In the genomic region with DNA sequence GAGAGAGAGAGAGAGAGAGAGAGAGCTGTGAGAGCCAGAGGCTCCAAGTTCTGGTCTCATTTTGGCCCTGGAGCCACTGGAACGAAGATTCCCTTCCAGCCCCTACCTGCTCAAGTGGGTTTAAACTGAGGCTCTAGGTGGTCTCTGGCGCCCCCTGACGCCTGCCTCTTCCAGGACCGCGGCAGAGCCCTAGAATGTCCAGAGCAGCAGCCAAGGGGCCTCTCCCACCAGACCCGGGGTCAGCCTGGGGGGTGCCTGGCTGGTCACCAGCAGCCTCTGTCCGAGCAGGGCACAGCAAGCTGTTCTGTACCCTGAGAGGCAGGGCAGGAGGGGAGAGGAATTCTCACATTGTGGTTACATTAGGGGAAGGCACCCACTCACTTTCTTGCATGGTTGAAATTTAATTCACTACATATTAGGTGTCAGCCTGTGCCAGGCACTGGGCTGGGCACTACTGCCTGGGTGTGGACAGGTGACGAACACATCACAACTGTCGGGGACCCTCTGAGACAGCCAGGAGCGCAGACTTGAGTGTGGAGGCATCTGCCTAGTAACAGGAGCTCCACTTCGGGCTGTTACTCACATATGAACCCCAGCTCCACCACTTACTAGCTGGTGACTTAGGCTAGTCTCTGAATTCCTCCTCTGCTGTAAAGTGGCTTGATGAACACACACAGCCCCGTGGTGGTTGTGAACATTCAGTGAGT, we compare ENCODE assay signal across 9 cellular contexts. TPM values are rescaled to one million over a fixed set of nuclear protein-coding genes. Genes with fewer than 3 reads are reported as not detected.
DNase-seq lines count a peak whose midpoint lies in the region; ATAC-seq and TF ChIP-seq lines count a peak whose summit lies in the region.
"Had no signal": no experiment of that assay in that cellular context is flagged by ENCODE, and none has a peak within 500 bp of the region (broad histone marks: within the 10 kb centered on the region; RNA-seq: fewer than 3 reads in every experiment).

No MANE protein-coding gene starts in this region.

- TF ChIP-seq POLR2A in spleen (IDR thresholded peaks at IDR 0.05): no peak

- H3K27ac Mint-ChIP-seq in activated CD4-positive, alpha-beta T cell treated with anti-CD3 and anti-CD28 coated beads for 36 hours: no peak overlapping the region
- no peak overlapping the region for H3K27ac Mint-ChIP-seq in stimulated activated memory B cell treated with anti-CD40 and anti-IgM and Interleukin-4, amounts not matched to agents 10 μg/mL and 1 μg/mL and 100 μg/mL, for 72 hours

- H3K9me3 Mint-ChIP-seq in activated CD4-positive, alpha-beta T cell treated with anti-CD3 and anti-CD28 coated beads for 36 hours (ENCODE audit: low read depth): no peaks in the 10 kb centered on the region
- H3K9me3 Mint-ChIP-seq in stimulated activated memory B cell treated with anti-CD40 and anti-IgM and Interleukin-4, amounts not matched to agents 10 μg/mL and 1 μg/mL and 100 μg/mL, for 72 hours: no peaks in the 10 kb centered on the region

- no peaks in the 10 kb centered on the region for H3K36me3 Mint-ChIP-seq in activated CD4-positive, alpha-beta T cell treated with anti-CD3 and anti-CD28 coated beads for 36 hours (ENCODE audit: low read depth)
- H3K36me3 Mint-ChIP-seq in stimulated activated memory B cell treated with anti-CD40 and anti-IgM and Interleukin-4, amounts not matched to agents 10 μg/mL and 1 μg/mL and 100 μg/mL, for 72 hours: peaks cover 4% of the 10 kb centered on the region

- intact Hi-C loops in activated CD4-positive, alpha-beta T cell treated with anti-CD3 and anti-CD28 coated beads for 36 hours (cut with DNase I, micrococcal nuclease): loop anchor here in 1 of 2 experiments (2.0 to 5.0 kb wide), 2 partner anchors 226 to 351 kb away; no protein-coding TSS in a partner anchor
- intact Hi-C loops in left cardiac atrium (cut with DNase I) (loop anchor here (1.0 to 10.0 kb wide), 6 partner anchors 49 to 351 kb away; a partner anchor contains a TSS), spleen (cut with DNase I; ENCODE audit: low total_unique reads) (no loop called here)

- peak; percentile 39 for DNase-seq in activated CD4-positive, alpha-beta T cell treated with anti-CD3 and anti-CD28 coated beads for 36 hours
- no peak for DNase-seq in activated CD4-positive, alpha-beta T cell treated with anti-CD3 and anti-CD28 coated beads, Interleukin-2, amount 50 U/mL, for 1 hour
- DNase-seq in left cardiac atrium (peak; percentile 51), spleen (peak; percentile 63), NCI-H187 treated with DMSO at 0.1 percent for 48 hours (lab: John Stamatoyannopoulos, UW) (no peak)

- no peak overlapping the region for H3K4me3 ChIP-seq in WI38 (ENCODE audit: low read depth, low read length)
- H3K4me3 ChIP-seq in spleen: no peak overlapping the region

- H3K27me3 Mint-ChIP-seq in activated CD4-positive, alpha-beta T cell treated with anti-CD3 and anti-CD28 coated beads for 36 hours: no peaks in the 10 kb centered on the region
- H3K27me3 Mint-ChIP-seq in stimulated activated memory B cell treated with anti-CD40 and anti-IgM and Interleukin-4, amounts not matched to agents 10 μg/mL and 1 μg/mL and 100 μg/mL, for 72 hours: no peaks in the 10 kb centered on the region

- no peak overlapping the region for H3K27ac ChIP-seq in spleen
- H3K27ac ChIP-seq: neutrophil had no signal

- CTCF ChIA-PET in activated CD4-positive, alpha-beta T cell treated with anti-CD3 and anti-CD28 coated beads for 36 hours (lab: Charles Lee): no interaction called here

- WGBS in spleen, 5 donors: 65 to 75% (median 70%) methylated on average over 10 to 12 of the region's 12 CpGs

- TF ChIP-seq CTCF in WI38 (IDR thresholded peaks at IDR 0.05; ENCODE audit: low read depth, low read length) (peak; percentile 41; the same call in 1 of the 2 replicates), spleen (IDR thresholded peaks at IDR 0.05 in 8 of 11, conservative IDR thresholded peaks at IDR 0.05 in 3 of 11) (peak in 7 of 11 experiments; percentile 23 to 57 (median 41))

- peaks cover 0 to 82% (median 31%) of the 10 kb centered on the region in 6 donors for H3K36me3 ChIP-seq in spleen
- H3K36me3 ChIP-seq: neutrophil had no signal

- H3K4me3 Mint-ChIP-seq in activated CD4-positive, alpha-beta T cell treated with anti-CD3 and anti-CD28 coated beads for 36 hours: no peak overlapping the region
- no peak overlapping the region for H3K4me3 Mint-ChIP-seq in stimulated activated memory B cell treated with anti-CD40 and anti-IgM and Interleukin-4, amounts not matched to agents 10 μg/mL and 1 μg/mL and 100 μg/mL, for 72 hours

- H3K4me1 ChIP-seq in spleen: peaks cover 0 to 8% (median 0%) of the 10 kb centered on the region in 6 donors

- H3K27me3 ChIP-seq in spleen (replicated peaks in 1 of 7): no peaks in the 10 kb centered on the region
- H3K27me3 ChIP-seq: neutrophil had no signal

- H3K4me1 Mint-ChIP-seq in activated CD4-positive, alpha-beta T cell treated with anti-CD3 and anti-CD28 coated beads for 36 hours: no peaks in the 10 kb centered on the region
- no peaks in the 10 kb centered on the region for H3K4me1 Mint-ChIP-seq in stimulated activated memory B cell treated with anti-CD40 and anti-IgM and Interleukin-4, amounts not matched to agents 10 μg/mL and 1 μg/mL and 100 μg/mL, for 72 hours

- POLR2A ChIA-PET in activated CD4-positive, alpha-beta T cell treated with anti-CD3 and anti-CD28 coated beads for 36 hours (lab: Charles Lee): no interaction called here

- peaks cover 0 to 4% (median 0%) of the 10 kb centered on the region in 8 donors for H3K9me3 ChIP-seq in spleen
- H3K9me3 ChIP-seq: neutrophil had no signal

- no peak for ATAC-seq in activated CD4-positive, alpha-beta T cell treated with anti-CD3 and anti-CD28 coated beads for 36 hours
- ATAC-seq in left cardiac atrium: peak; percentile 75 to 77
- no peak for ATAC-seq in stimulated activated memory B cell treated with anti-CD40 and anti-IgM and Interleukin-4, amounts not matched to agents 10 μg/mL and 1 μg/mL and 100 μg/mL, for 72 hours
- ATAC-seq in HG03159 (IDR thresholded peaks at IDR 0.05; ENCODE audit: unreplicated experiment): no peak

RNA-seq across cellular contexts. Expression of a gene that starts 44.5 kb away (rescaled TPM):
- total RNA-seq in activated CD4-positive, alpha-beta T cell treated with anti-CD3 and anti-CD28 coated beads for 36 hours: not detected
- total RNA-seq in left cardiac atrium (under 1 TPM; 0.21 to 0.39 TPM), spleen (1 to 10 TPM in 1 of 7 donors, not detected in 6; 1.6 TPM)
- under 1 TPM in 2 of 3 donors, not detected in 1; 0.09 to 0.12 TPM for polyA plus RNA-seq in spleen

Comparison
In these comparisons a context has a peak if more than half of its experiments do, and no peak if none do; other contexts are left out.
1. DNase-seq: peak in activated CD4-positive, alpha-beta T cell treated with anti-CD3 and anti-CD28 coated beads for 36 hours (single experiment), left cardiac atrium (single experiment) and spleen (single experiment); none in activated CD4-positive, alpha-beta T cell treated with anti-CD3 and anti-CD28 coated beads, Interleukin-2, amount 50 U/mL, for 1 hour (single experiment) and NCI-H187 treated with DMSO at 0.1 percent for 48 hours (single experiment).
2. ATAC-seq: peak in left cardiac atrium (2 of 2); none in activated CD4-positive, alpha-beta T cell treated with anti-CD3 and anti-CD28 coated beads for 36 hours (single experiment), stimulated activated memory B cell treated with anti-CD40 and anti-IgM and Interleukin-4, amounts not matched to agents 10 μg/mL and 1 μg/mL and 100 μg/mL, for 72 hours (single experiment) and HG03159 (single experiment).